Comparison of ENCODE assay signal across 12 cellular contexts in the genomic region with DNA sequence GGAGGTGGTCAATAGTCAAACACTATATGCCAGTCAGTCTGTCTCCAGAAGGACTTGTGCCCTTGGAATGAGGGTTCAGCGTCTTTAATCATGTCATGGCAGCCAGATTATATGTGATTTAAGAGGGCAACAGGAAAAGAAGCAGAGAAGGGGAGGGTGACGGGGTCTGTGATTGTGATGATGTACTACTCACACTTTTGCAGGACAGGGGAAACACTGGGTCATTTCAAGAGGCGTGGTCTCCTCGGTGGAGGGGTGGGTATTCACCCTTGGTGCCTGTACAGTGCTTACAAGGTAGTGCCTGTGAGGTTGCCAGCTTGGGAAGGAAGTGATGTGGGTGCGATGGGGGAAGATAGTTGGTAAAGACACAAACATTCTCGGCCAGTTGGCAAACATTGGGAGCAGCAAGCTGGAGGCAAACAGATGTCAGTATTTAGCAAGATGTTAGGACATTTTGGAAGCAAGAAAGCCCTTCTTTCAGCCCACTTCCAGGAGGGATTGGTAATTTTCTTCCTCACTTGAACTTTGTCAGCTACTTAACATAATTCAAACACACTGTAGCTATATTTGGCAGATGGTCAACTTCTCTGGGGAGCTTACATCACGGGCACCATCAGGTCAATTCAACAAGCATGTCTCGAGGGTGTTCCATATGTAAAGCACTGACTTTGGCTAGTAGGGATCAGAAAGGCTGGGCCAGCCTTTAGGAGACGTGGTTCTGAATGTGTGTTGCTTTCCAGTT. TPM values are rescaled to one million over a fixed set of nuclear protein-coding genes. Genes with fewer than 3 reads are reported as not detected.
DNase-seq lines count a peak whose midpoint lies in the region; ATAC-seq and TF ChIP-seq lines count a peak whose summit lies in the region.
"Had no signal": no experiment of that assay in that cellular context is flagged by ENCODE, and none has a peak within 500 bp of the region (broad histone marks: within the 10 kb centered on the region; RNA-seq: fewer than 3 reads in every experiment).

No MANE protein-coding gene starts in this region.

- peak; percentile 60 for ATAC-seq in upper lobe of right lung
- no peak for ATAC-seq in HG03039 (IDR thresholded peaks at IDR 0.05; ENCODE audit: unreplicated experiment)
- ATAC-seq in body of pancreas: no peak
- ATAC-seq: esophagus mucosa had no signal

- H3K36me3 ChIP-seq in SK-N-SH (replicated peaks in 1 of 2; ENCODE audit: control insufficient read depth in 1 of 2, insufficient read depth in 2 of 2, low read length in 1 of 2): no peaks in the 10 kb centered on the region
- no peaks in the 10 kb centered on the region for H3K36me3 ChIP-seq in left ventricle myocardium inferior
- H3K36me3 ChIP-seq in upper lobe of right lung: no peaks in the 10 kb centered on the region
- H3K36me3 ChIP-seq in body of pancreas (replicated peaks in 1 of 2; ENCODE audit: insufficient read depth in 1 of 2, low read depth in 2 of 2): no peaks in the 10 kb centered on the region

- TF ChIP-seq RAD21 in SK-N-SH (IDR thresholded peaks at IDR 0.05; ENCODE audit: low read length): no peak

- peaks cover 12% of the 10 kb centered on the region; the same call in 1 of the 2 replicates for H4K20me1 ChIP-seq in SK-N-SH (ENCODE audit: insufficient read depth)

- peaks cover 16% of the 10 kb centered on the region for H3K79me2 ChIP-seq in SK-N-SH (ENCODE audit: insufficient read depth)

- H3K4me2 ChIP-seq in SK-N-SH: no peak overlapping the region

- H3K4me3 ChIP-seq in SK-N-SH (ENCODE audit: low read depth in 2 of 2, low read length in 1 of 2) (no peak overlapping the region), left ventricle myocardium inferior (no peak overlapping the region), upper lobe of right lung (no peak overlapping the region), body of pancreas (no peak overlapping the region)
- H3K4me3 ChIP-seq: testis had no signal

- H3K9me3 ChIP-seq in SK-N-SH (no peaks in the 10 kb centered on the region), left ventricle myocardium inferior (replicated peaks) (no peaks in the 10 kb centered on the region), upper lobe of right lung (no peaks in the 10 kb centered on the region), body of pancreas (no peaks in the 10 kb centered on the region)
- H3K9me3 ChIP-seq: testis had no signal

- H3K27me3 ChIP-seq in SK-N-SH (ENCODE audit: insufficient read depth) (no peaks in the 10 kb centered on the region), left ventricle myocardium inferior (ENCODE audit: low read depth) (no peaks in the 10 kb centered on the region), upper lobe of right lung (no peaks in the 10 kb centered on the region), body of pancreas (no peaks in the 10 kb centered on the region)
- H3K27me3 ChIP-seq: testis had no signal

- H3K4me1 ChIP-seq in SK-N-SH (ENCODE audit: control insufficient read depth in 1 of 2, insufficient read depth in 2 of 2, low read depth in 1 of 2, low read length in 1 of 2): peaks cover 8 to 65% of the 10 kb centered on the region in 2 experiments; a peak in 3 of 4 replicates
- peaks cover 57% of the 10 kb centered on the region for H3K4me1 ChIP-seq in left ventricle myocardium inferior
- peaks cover 23% of the 10 kb centered on the region for H3K4me1 ChIP-seq in upper lobe of right lung
- H3K4me1 ChIP-seq in body of pancreas: no peaks in the 10 kb centered on the region

- intact Hi-C loops in left ventricle myocardium inferior (cut with micrococcal nuclease): no loop called here
- intact Hi-C loops in upper lobe of right lung (cut with DNase I): no loop called here
- intact Hi-C loops in body of pancreas (cut with DNase I): no loop called here

- H3F3A ChIP-seq in SK-N-SH (replicated peaks; ENCODE audit: insufficient read depth): peaks cover 8% of the 10 kb centered on the region

- peak; percentile 3 for DNase-seq in NCI-H2227 (lab: John Stamatoyannopoulos, UW; ENCODE audit: unreplicated experiment)
- DNase-seq in NCI-H2227 treated with DMSO at 0.1 percent for 48 hours (lab: John Stamatoyannopoulos, UW): no peak
- DNase-seq in SK-N-SH: peak; percentile 30
- DNase-seq in left ventricle myocardium inferior: no peak
- no peak for DNase-seq in upper lobe of right lung
- no peak for DNase-seq in NCI-H774 (lab: John Stamatoyannopoulos, UW)
- DNase-seq in body of pancreas: no peak
- DNase-seq: caudate nucleus, retina, testis had no signal

- H2AFZ ChIP-seq in SK-N-SH (ENCODE audit: low read depth): no peak overlapping the region

- no peaks in the 10 kb centered on the region for H3K9me2 ChIP-seq in SK-N-SH

- no peak for TF ChIP-seq POLR2A in body of pancreas (IDR thresholded peaks at IDR 0.05)

- TF ChIP-seq EP300 in SK-N-SH (IDR thresholded peaks at IDR 0.05; ENCODE audit: borderline replicate concordance in 1 of 2, low read depth in 1 of 2, low read length in 1 of 2): no peak

- POLR2A ChIA-PET in SK-N-SH (lab: Yijun Ruan, JAX): interaction anchor here (1.9 kb wide), 1 partner anchor 30 kb away, joined by 14 read pairs; a partner anchor contains a TSS

- TF ChIP-seq CTCF in SK-N-SH (IDR thresholded peaks at IDR 0.05): no peak
- no peak for TF ChIP-seq CTCF in left ventricle myocardium inferior (IDR thresholded peaks at IDR 0.05; ENCODE audit: borderline replicate concordance)
- TF ChIP-seq CTCF in upper lobe of right lung (IDR thresholded peaks at IDR 0.05): no peak
- no peak for TF ChIP-seq CTCF in body of pancreas (IDR thresholded peaks at IDR 0.05)

- CTCF ChIA-PET in SK-N-SH (lab: Yijun Ruan, JAX): interaction anchor here (0.6 to 2.6 kb wide), 7 partner anchors 12 to 990 kb away, joined by 3 to 14 read pairs (median 6); a partner anchor contains a TSS

- 67% methylated on average over 9 of the region's 9 CpGs for WGBS in SK-N-SH (ENCODE audit: low lambda C conversion rate)
- 54 to 61% methylated on average over 9 of the region's 9 CpGs for WGBS in body of pancreas, 2 donors

- H3K9ac ChIP-seq in SK-N-SH: no peak overlapping the region

- H3K27ac ChIP-seq in SK-N-SH (ENCODE audit: low read depth in 2 of 2, low read length in 1 of 2) (peak overlapping the region in 1 of 2 experiments; percentile 96; a peak in 2 of 4 replicates), left ventricle myocardium inferior (replicated peaks) (peak overlapping the region; percentile 21), upper lobe of right lung (no peak overlapping the region), body of pancreas (no peak overlapping the region)
- H3K27ac ChIP-seq: testis had no signal

TF ChIP-seq in SK-N-SH, 30 proteins besides CTCF, POLR2A, EP300 and RAD21:
- TF ChIP-seq MXI1 (IDR thresholded peaks at IDR 0.05; ENCODE audit: low read depth, low read length) (peak; percentile 45; the same call in 1 of the 2 replicates), FOXM1 (IDR thresholded peaks at IDR 0.05; ENCODE audit: low read depth) (no peak)

RNA-seq across cellular contexts. Expression of a gene that starts 30.2 kb away (rescaled TPM):
- 10.1 and 11.0 TPM in 2 replicates for polyA plus RNA-seq in SK-N-SH (2012; rRNA removed)
- 7.3 and 8.3 TPM in 2 replicates for polyA plus RNA-seq in SK-N-SH (2012; cell fraction: cytosol; rRNA removed)
- 25.3 and 26.4 TPM in 2 replicates for polyA plus RNA-seq in SK-N-SH (2012; cell fraction: nucleus; rRNA removed)
- total RNA-seq in left ventricle myocardium inferior (74.6 TPM), upper lobe of right lung (22.4 TPM), body of pancreas (10 to 100 TPM; 22.6 to 33.0 TPM)

Comparison
In these comparisons a context has a peak if more than half of its experiments do, and no peak if none do; other contexts are left out.
1. DNase-seq: peak in NCI-H2227 (single experiment) and SK-N-SH (single experiment); none in NCI-H2227 treated with DMSO at 0.1 percent for 48 hours (single experiment), left ventricle myocardium inferior (single experiment), upper lobe of right lung (single experiment), NCI-H774 (single experiment) and body of pancreas (0 of 4).